21 cellular contexts compared by ENCODE assay signal in the genomic region with DNA sequence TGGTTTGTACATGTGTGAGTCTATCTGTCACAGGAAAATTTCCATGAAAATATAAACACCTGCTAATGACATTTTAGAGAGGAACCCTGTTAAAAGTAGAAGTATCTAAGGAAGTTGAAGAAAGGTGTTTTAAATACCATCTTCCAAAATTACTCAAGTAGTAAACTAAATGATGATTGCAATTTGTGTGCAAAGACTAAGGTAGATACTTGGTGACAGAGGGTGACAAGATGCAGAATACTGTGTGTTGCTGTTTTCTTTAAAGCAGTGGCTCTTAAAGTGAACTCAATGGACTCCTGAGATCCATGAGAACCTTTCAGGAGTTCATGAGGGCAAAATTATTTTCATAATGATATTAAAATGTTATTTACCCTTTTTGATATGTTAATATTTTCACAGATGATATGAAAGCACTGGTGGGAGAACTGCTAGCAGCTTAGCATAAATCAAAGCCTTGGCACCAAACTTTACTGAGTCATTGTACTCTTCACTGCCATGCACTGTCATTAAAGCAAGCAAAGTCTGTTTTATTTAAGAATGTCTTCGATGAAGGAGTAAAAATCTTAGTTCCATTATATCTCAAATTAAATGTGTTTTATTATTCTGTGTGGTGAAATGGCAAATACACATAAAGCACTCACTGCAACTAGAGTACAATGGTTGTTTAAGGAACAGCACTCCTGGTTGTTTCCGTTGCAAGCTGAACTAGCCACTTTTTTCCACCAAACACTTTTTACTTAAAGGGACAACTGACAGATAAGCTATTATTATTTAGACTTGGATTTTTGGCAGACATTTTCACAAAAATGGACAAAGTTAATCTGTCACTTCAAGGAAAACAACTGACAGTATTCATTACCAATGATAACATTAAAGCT.
DNase-seq lines count a peak whose midpoint lies in the region; ATAC-seq and TF ChIP-seq lines count a peak whose summit lies in the region.
"Had no signal": no experiment of that assay in that cellular context is flagged by ENCODE, and none has a peak within 500 bp of the region (broad histone marks: within the 10 kb centered on the region; RNA-seq: fewer than 3 reads in every experiment).

No MANE protein-coding gene starts in this region.

- H3K4me3 Mint-ChIP-seq in stimulated activated naive B cell treated with anti-CD40 and anti-IgM and Interleukin-4, amounts not matched to agents 10 μg/mL and 1 μg/mL and 100 μg/mL, for 72 hours = no peak overlapping the region
- H3K4me3 Mint-ChIP-seq in T-helper 2 cell treated with Interferon-gamma antibody and Interleukin-4, amounts not matched to agents 5 μg/mL and 100 μg/mL, for 36 hours = no peak overlapping the region
- no peak overlapping the region for H3K4me3 Mint-ChIP-seq in activated T-helper 17 cell treated with anti-CD3 and anti-CD28 coated beads, Interleukin-2, amount 50 U/mL, for 72 hours
- H3K4me3 Mint-ChIP-seq: CD4-positive, alpha-beta memory T cell; H9; HFFc6 had no signal

- TF ChIP-seq POLR2A in erythroblast (IDR thresholded peaks at IDR 0.05; ENCODE audit: low read length) = no peak

- H3K36me3 Mint-ChIP-seq in stimulated activated naive B cell treated with anti-CD40 and anti-IgM and Interleukin-4, amounts not matched to agents 10 μg/mL and 1 μg/mL and 100 μg/mL, for 72 hours = peaks cover 0 to 2% of the 10 kb centered on the region in 2 donors
- no peaks in the 10 kb centered on the region for H3K36me3 Mint-ChIP-seq in T-helper 2 cell treated with Interferon-gamma antibody and Interleukin-4, amounts not matched to agents 5 μg/mL and 100 μg/mL, for 36 hours (ENCODE audit: low read depth)
- no peaks in the 10 kb centered on the region for H3K36me3 Mint-ChIP-seq in activated T-helper 17 cell treated with anti-CD3 and anti-CD28 coated beads, Interleukin-2, amount 50 U/mL, for 72 hours (ENCODE audit: low read depth)

- H3K9me3 Mint-ChIP-seq in stimulated activated naive B cell treated with anti-CD40 and anti-IgM and Interleukin-4, amounts not matched to agents 10 μg/mL and 1 μg/mL and 100 μg/mL, for 72 hours = peaks cover 0 to 1% of the 10 kb centered on the region in 2 donors
- no peaks in the 10 kb centered on the region for H3K9me3 Mint-ChIP-seq in T-helper 2 cell treated with Interferon-gamma antibody and Interleukin-4, amounts not matched to agents 5 μg/mL and 100 μg/mL, for 36 hours
- H3K9me3 Mint-ChIP-seq in activated T-helper 17 cell treated with anti-CD3 and anti-CD28 coated beads, Interleukin-2, amount 50 U/mL, for 72 hours = peaks cover 3% of the 10 kb centered on the region
- H3K9me3 Mint-ChIP-seq: CD4-positive, alpha-beta memory T cell; H9; HFFc6 had no signal

- no peaks in the 10 kb centered on the region for H3K27me3 Mint-ChIP-seq in stimulated activated naive B cell treated with anti-CD40 and anti-IgM and Interleukin-4, amounts not matched to agents 10 μg/mL and 1 μg/mL and 100 μg/mL, for 72 hours
- no peaks in the 10 kb centered on the region for H3K27me3 Mint-ChIP-seq in T-helper 2 cell treated with Interferon-gamma antibody and Interleukin-4, amounts not matched to agents 5 μg/mL and 100 μg/mL, for 36 hours (ENCODE audit: low read depth)
- H3K27me3 Mint-ChIP-seq in activated T-helper 17 cell treated with anti-CD3 and anti-CD28 coated beads, Interleukin-2, amount 50 U/mL, for 72 hours = no peaks in the 10 kb centered on the region
- H3K27me3 Mint-ChIP-seq: CD4-positive, alpha-beta memory T cell had no signal

- ATAC-seq in GM21619 (IDR thresholded peaks at IDR 0.05; ENCODE audit: unreplicated experiment) (peak; percentile 29), HG03108 (IDR thresholded peaks at IDR 0.05; ENCODE audit: unreplicated experiment) (no peak)
- ATAC-seq in stimulated activated naive B cell treated with anti-CD40 and anti-IgM and Interleukin-4, amounts not matched to agents 10 μg/mL and 1 μg/mL and 100 μg/mL, for 72 hours (replicated peaks) = peak; percentile 58 to 66
- ATAC-seq in activated T-helper 17 cell treated with anti-CD3 and anti-CD28 coated beads, Interleukin-2, amount 50 U/mL, for 72 hours (replicated peaks) = no peak
- ATAC-seq: Right ventricle myocardium inferior had no signal

- DNase-seq in OCI-M1 (lab: John Stamatoyannopoulos, UW) (peak; percentile 47), erythroblast (lab: John Stamatoyannopoulos, UW) (peak; percentile 13 to 23), MV-4-11 (lab: John Stamatoyannopoulos, UW) (no peak)
- DNase-seq in stimulated activated naive B cell treated with anti-CD40 and anti-IgM and Interleukin-4, amounts not matched to agents 10 μg/mL and 1 μg/mL and 100 μg/mL, for 72 hours = no peak
- DNase-seq in T-helper 2 cell treated with Interferon-gamma antibody and Interleukin-4, amounts not matched to agents 5 μg/mL and 100 μg/mL, for 36 hours (ENCODE audit: low spot score) = no peak
- DNase-seq: Caco-2; CD4-positive, alpha-beta memory T cell; DND-41; H9; HFFc6; KG1; NCI-H1105 treated with DMSO at 0.1 percent for 48 hours; NCI-H2029 treated with DMSO at 0.1 percent for 48 hours; NCI-H2171; NCI-H345; NCI-H524; SW 1271 had no signal

- H3K4me1 Mint-ChIP-seq in stimulated activated naive B cell treated with anti-CD40 and anti-IgM and Interleukin-4, amounts not matched to agents 10 μg/mL and 1 μg/mL and 100 μg/mL, for 72 hours = peaks cover 4 to 18% of the 10 kb centered on the region in 2 donors
- no peaks in the 10 kb centered on the region for H3K4me1 Mint-ChIP-seq in T-helper 2 cell treated with Interferon-gamma antibody and Interleukin-4, amounts not matched to agents 5 μg/mL and 100 μg/mL, for 36 hours (ENCODE audit: low read depth)
- no peaks in the 10 kb centered on the region for H3K4me1 Mint-ChIP-seq in activated T-helper 17 cell treated with anti-CD3 and anti-CD28 coated beads, Interleukin-2, amount 50 U/mL, for 72 hours
- H3K4me1 Mint-ChIP-seq: CD4-positive, alpha-beta memory T cell had no signal

- H3K27ac Mint-ChIP-seq in stimulated activated naive B cell treated with anti-CD40 and anti-IgM and Interleukin-4, amounts not matched to agents 10 μg/mL and 1 μg/mL and 100 μg/mL, for 72 hours = no peak overlapping the region
- no peak overlapping the region for H3K27ac Mint-ChIP-seq in T-helper 2 cell treated with Interferon-gamma antibody and Interleukin-4, amounts not matched to agents 5 μg/mL and 100 μg/mL, for 36 hours
- H3K27ac Mint-ChIP-seq in activated T-helper 17 cell treated with anti-CD3 and anti-CD28 coated beads, Interleukin-2, amount 50 U/mL, for 72 hours = no peak overlapping the region
- H3K27ac Mint-ChIP-seq: CD4-positive, alpha-beta memory T cell; H9; HFFc6 had no signal

Comparison
In these comparisons a context has a peak if more than half of its experiments do, and no peak if none do; other contexts are left out.
1. ATAC-seq: peak in GM21619 (single experiment) and stimulated activated naive B cell treated with anti-CD40 and anti-IgM and Interleukin-4, amounts not matched to agents 10 μg/mL and 1 μg/mL and 100 μg/mL, for 72 hours (2 of 2); none in HG03108 (single experiment) and activated T-helper 17 cell treated with anti-CD3 and anti-CD28 coated beads, Interleukin-2, amount 50 U/mL, for 72 hours (single experiment).
2. DNase-seq: peak in OCI-M1 (single experiment) and erythroblast (2 of 2); none in stimulated activated naive B cell treated with anti-CD40 and anti-IgM and Interleukin-4, amounts not matched to agents 10 μg/mL and 1 μg/mL and 100 μg/mL, for 72 hours (single experiment), T-helper 2 cell treated with Interferon-gamma antibody and Interleukin-4, amounts not matched to agents 5 μg/mL and 100 μg/mL, for 36 hours (single experiment) and MV-4-11 (single experiment).